16 cellular contexts compared by ENCODE assay signal in the genomic region with DNA sequence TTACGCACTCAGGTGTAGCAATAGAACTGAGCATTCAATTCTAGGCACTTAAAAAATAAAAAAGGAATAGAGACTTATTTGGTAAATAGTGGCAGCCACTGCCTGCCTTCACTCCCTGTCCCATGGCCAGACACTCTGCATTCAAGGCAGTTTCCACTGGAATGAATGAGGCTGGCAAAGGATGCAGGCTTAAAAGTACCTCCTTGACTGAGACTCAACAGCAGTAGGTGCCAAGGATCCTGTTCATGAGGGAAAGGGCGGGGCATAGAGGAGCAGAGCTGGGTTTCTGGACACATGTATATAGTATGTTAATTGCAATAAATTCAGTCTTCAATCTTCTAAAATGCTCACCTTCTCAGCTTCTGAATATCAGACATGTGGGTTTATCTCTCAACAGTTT.
DNase-seq lines count a peak whose midpoint lies in the region; ATAC-seq and TF ChIP-seq lines count a peak whose summit lies in the region.
"Had no signal": no experiment of that assay in that cellular context is flagged by ENCODE, and none has a peak within 500 bp of the region (broad histone marks: within the 10 kb centered on the region; RNA-seq: fewer than 3 reads in every experiment).

No MANE protein-coding gene starts in this region.

- TF ChIP-seq CTCF in left ventricle myocardium inferior (IDR thresholded peaks at IDR 0.05; ENCODE audit: borderline replicate concordance) (no peak), left lung (IDR thresholded peaks at IDR 0.05) (no peak), nephron (IDR thresholded peaks at IDR 0.05; ENCODE audit: unreplicated experiment in 3 of 3) (no peak)

- no peaks in the 10 kb centered on the region for H3K36me3 Mint-ChIP-seq in nephron (ENCODE audit: low read depth)
- H3K36me3 Mint-ChIP-seq: CD4-positive, CD25-positive, alpha-beta regulatory T cell had no signal

- no peaks in the 10 kb centered on the region for H3K27me3 Mint-ChIP-seq in nephron (ENCODE audit: low read depth)

- peak overlapping the region in 2 of 3 experiments; percentile 16 to 60 for H3K27ac Mint-ChIP-seq in nephron

- H3K4me3 ChIP-seq in left ventricle myocardium inferior (no peak overlapping the region), left lung (no peak overlapping the region)
- H3K4me3 ChIP-seq: BLaER1 treated with 17β-estradiol and CSF1 and Interleukin-3, amounts not matched to agents 10 nM and 100 nM; HAP-1 had no signal

- no peak overlapping the region for H3K4me3 Mint-ChIP-seq in nephron
- H3K4me3 Mint-ChIP-seq: CD4-positive, CD25-positive, alpha-beta regulatory T cell had no signal

- ATAC-seq in Right ventricle myocardium superior (ENCODE audit: poor library complexity), result peak; percentile 70
- peak; percentile 83 for ATAC-seq in left lung
- ATAC-seq in GM21360 (IDR thresholded peaks at IDR 0.05; ENCODE audit: unreplicated experiment), result no peak
- ATAC-seq in HG03521 (IDR thresholded peaks at IDR 0.05; ENCODE audit: unreplicated experiment), result no peak
- ATAC-seq: HepG2 had no signal

- H3K9me3 Mint-ChIP-seq in nephron, result no peaks in the 10 kb centered on the region
- H3K9me3 Mint-ChIP-seq: CD4-positive, CD25-positive, alpha-beta regulatory T cell had no signal

- DNase-seq in Right ventricle myocardium superior (no peak), left ventricle myocardium inferior (no peak), NCI-H2029 treated with DMSO at 0.1 percent for 48 hours (lab: John Stamatoyannopoulos, UW) (peak; percentile 34), left lung (no peak)
- DNase-seq in NK-92 treated with Interleukin-12 subunit alpha and Interleukin-12 subunit beta, amount 100 ng/mL, for 24 hours (lab: John Stamatoyannopoulos, UW), result no peak
- DNase-seq: 8988T; Calu3; CD4-positive, CD25-positive, alpha-beta regulatory T cell; DMS 273 treated with DMSO at 0.1 percent for 48 hours; EL had no signal

- H3K4me1 ChIP-seq in left ventricle myocardium inferior (no peaks in the 10 kb centered on the region), left lung (peaks cover 0 to 10% of the 10 kb centered on the region in 2 donors)

- H3K27me3 ChIP-seq in left ventricle myocardium inferior (ENCODE audit: low read depth), result no peaks in the 10 kb centered on the region
- H3K27me3 ChIP-seq in left lung, result no peaks in the 10 kb centered on the region
- H3K27me3 ChIP-seq: BLaER1 treated with 17β-estradiol and CSF1 and Interleukin-3, amounts not matched to agents 10 nM and 100 nM had no signal

- H3K36me3 ChIP-seq in left ventricle myocardium inferior (no peaks in the 10 kb centered on the region), left lung (no peaks in the 10 kb centered on the region)
- H3K36me3 ChIP-seq: BLaER1 treated with 17β-estradiol and CSF1 and Interleukin-3, amounts not matched to agents 10 nM and 100 nM; HAP-1 had no signal

- intact Hi-C loops in Right ventricle myocardium superior (cut with DNase I) (no loop called here), left ventricle myocardium inferior (cut with micrococcal nuclease) (no loop called here), left lung (cut with DNase I) (no loop called here)

- no peak overlapping the region for H3K27ac ChIP-seq in left ventricle myocardium inferior (replicated peaks)
- no peak overlapping the region for H3K27ac ChIP-seq in left lung
- H3K27ac ChIP-seq: BLaER1 treated with 17β-estradiol and CSF1 and Interleukin-3, amounts not matched to agents 10 nM and 100 nM had no signal

- peaks cover 25% of the 10 kb centered on the region for H3K4me1 Mint-ChIP-seq in nephron
- H3K4me1 Mint-ChIP-seq: CD4-positive, CD25-positive, alpha-beta regulatory T cell had no signal

- H3K9me3 ChIP-seq in left ventricle myocardium inferior (replicated peaks), result no peaks in the 10 kb centered on the region
- H3K9me3 ChIP-seq in left lung, result no peaks in the 10 kb centered on the region
- H3K9me3 ChIP-seq: HAP-1 had no signal

Comparison
In these comparisons a context has a peak if more than half of its experiments do, and no peak if none do; other contexts are left out.
1. ATAC-seq: peak in Right ventricle myocardium superior (single experiment) and left lung (single experiment); none in GM21360 (single experiment) and HG03521 (single experiment).